ENCODE assay signal across 28 cellular contexts in the genomic region with DNA sequence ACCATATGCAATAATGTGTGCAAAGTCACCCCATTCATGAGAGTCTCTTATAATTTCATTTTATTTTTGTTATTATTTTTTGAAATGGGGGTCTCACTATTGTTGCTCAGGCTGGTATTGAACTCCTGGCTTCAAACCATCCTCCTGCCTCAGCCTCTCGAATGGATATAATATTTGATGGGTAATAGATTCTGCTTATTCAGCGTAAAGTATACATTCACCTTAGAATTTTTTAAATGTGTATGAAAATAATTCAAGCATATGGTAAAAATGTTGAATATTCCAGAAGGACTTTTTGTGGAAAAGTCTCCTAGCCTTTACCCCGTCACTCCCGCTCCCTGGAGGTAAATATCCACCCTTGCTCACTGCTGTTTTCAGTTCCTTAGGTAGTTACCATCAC. TPM values are rescaled to one million over a fixed set of nuclear protein-coding genes. Genes with fewer than 3 reads are reported as not detected.
"Had no signal": no experiment of that assay in that cellular context is flagged by ENCODE, and none has a peak within 500 bp of the region (broad histone marks: within the 10 kb centered on the region; RNA-seq: fewer than 3 reads in every experiment).

No MANE protein-coding gene starts in this region.

- H3K27ac ChIP-seq: ascending aorta, breast epithelium, cardiac muscle cell, colonic mucosa had no signal

- H3K4me3 ChIP-seq: ascending aorta, breast epithelium, cardiac muscle cell, colonic mucosa had no signal

- ATAC-seq: activated naive CD4-positive, alpha-beta T cell treated with anti-CD3 and anti-CD28 coated beads, Interleukin-2, amount 50 U/mL, for 72 hours; activated T-cell treated with anti-CD3 and anti-CD28 coated beads, Interleukin-2, amount 50 U/mL, for 72 hours; esophagus mucosa; WTC11 had no signal

- DNase-seq: activated CD4-positive, alpha-beta memory T cell treated with anti-CD3 and anti-CD28 coated beads, Interleukin-2, amount 10 ng/mL, durations not matched to agents 7 days and 5 days; activated CD4-positive, alpha-beta T cell treated with anti-CD3 and anti-CD28 coated beads for 1 hour; activated CD4-positive, alpha-beta T cell treated with anti-CD3 and anti-CD28 coated beads for 4 hours; activated CD4-positive, alpha-beta T cell treated with anti-CD3 and anti-CD28 coated beads, Interleukin-2, amount 10 ng/mL, durations not matched to agents 7 days and 5 days; activated CD4-positive, alpha-beta T cell treated with anti-CD3 and anti-CD28 coated beads, Interleukin-2, amount 50 U/mL, for 4 hours; activated CD8-positive, alpha-beta memory T cell treated with anti-CD3 and anti-CD28 coated beads, Interleukin-2, amount 50 U/mL, for 48 hours; activated gamma-delta T cell; activated naive CD4-positive, alpha-beta T cell; activated naive CD4-positive, alpha-beta T cell treated with anti-CD3 and anti-CD28 coated beads, Interleukin-2, amount 10 ng/mL, durations not matched to agents 7 days and 5 days; activated naive CD8-positive, alpha-beta T cell treated with anti-CD3 and anti-CD28 coated beads, Interleukin-2, amount 10 ng/mL, durations not matched to agents 7 days and 5 days; activated T-cell treated with anti-CD3 and anti-CD28 coated beads for 4 hours; activated T-cell treated with anti-CD3 and anti-CD28 coated beads, Interleukin-2, amount 50 U/mL, for 24 hours; activated T-cell treated with anti-CD3 and anti-CD28 coated beads, Interleukin-2, amount 50 U/mL, for 72 hours; central memory CD4-positive, alpha-beta T cell; cerebellar nuclear complex; colonic mucosa; dorsolateral prefrontal cortex; effector memory CD4-positive, alpha-beta T cell; endodermal cell; foreskin fibroblast; head of caudate nucleus; T-helper 2 cell had no signal

- H3K9me3 ChIP-seq: ascending aorta, breast epithelium, colonic mucosa had no signal

- H3K36me3 ChIP-seq: ascending aorta, breast epithelium, cardiac muscle cell, colonic mucosa had no signal

- H3K4me1 ChIP-seq: ascending aorta, breast epithelium, colonic mucosa had no signal

- H3K27me3 ChIP-seq: ascending aorta, breast epithelium, colonic mucosa, dorsolateral prefrontal cortex had no signal

RNA-seq across cellular contexts. Expression of a gene that starts 23.4 kb away (rescaled TPM):
- total RNA-seq: activated CD4-positive, alpha-beta memory T cell treated with anti-CD3 and anti-CD28 coated beads, Interleukin-2, amount 10 ng/mL, durations not matched to agents 7 days and 5 days; activated CD4-positive, alpha-beta T cell treated with anti-CD3 and anti-CD28 coated beads, Interleukin-2, amount 10 ng/mL, durations not matched to agents 7 days and 5 days; activated naive CD4-positive, alpha-beta T cell treated with anti-CD3 and anti-CD28 coated beads, Interleukin-2, amount 50 U/mL, for 72 hours; activated naive CD8-positive, alpha-beta T cell treated with anti-CD3 and anti-CD28 coated beads, Interleukin-2, amount 10 ng/mL, durations not matched to agents 7 days and 5 days; activated T-cell treated with anti-CD3 and anti-CD28 coated beads, Interleukin-2, amount 50 U/mL, for 72 hours had no signal

RNA-seq across cellular contexts. Expression of a gene that starts 47.2 kb away (rescaled TPM):
- total RNA-seq: activated CD4-positive, alpha-beta memory T cell treated with anti-CD3 and anti-CD28 coated beads, Interleukin-2, amount 10 ng/mL, durations not matched to agents 7 days and 5 days; activated CD4-positive, alpha-beta T cell treated with anti-CD3 and anti-CD28 coated beads, Interleukin-2, amount 10 ng/mL, durations not matched to agents 7 days and 5 days; activated naive CD4-positive, alpha-beta T cell treated with anti-CD3 and anti-CD28 coated beads, Interleukin-2, amount 50 U/mL, for 72 hours; activated T-cell treated with anti-CD3 and anti-CD28 coated beads, Interleukin-2, amount 50 U/mL, for 72 hours had no signal
